Comparison of ENCODE assay signal across 8 cellular contexts in genomic region chr16:77722315-77723107, GRCh38. TPM values are rescaled to one million over a fixed set of nuclear protein-coding genes. Genes with fewer than 3 reads are reported as not detected.
DNase-seq lines count a peak whose midpoint lies in the region; ATAC-seq and TF ChIP-seq lines count a peak whose summit lies in the region.

NUDT7 (plus strand) TSS chr16:77722514; CDS start chr16:77722583, 69 bp downstream.

- peaks cover 18% of the 10 kb centered on the region for H3K4me1 Mint-ChIP-seq in CD14-positive monocyte

- peaks cover 0 to 4% (median 2%) of the 10 kb centered on the region in 4 donors for H3K36me3 ChIP-seq in right lobe of liver

- no peak for TF ChIP-seq CTCF in CD14-positive monocyte (IDR thresholded peaks at IDR 0.05)
- TF ChIP-seq CTCF in right lobe of liver (IDR thresholded peaks at IDR 0.05), result peak in 3 of 4 donors; percentile 14 to 36 (median 21)

- ATAC-seq in GM19324 (IDR thresholded peaks at IDR 0.05; ENCODE audit: low FRiP score, unreplicated experiment), result peak; percentile 87
- peak; percentile 82 for ATAC-seq in HG03460 (IDR thresholded peaks at IDR 0.05; ENCODE audit: unreplicated experiment)
- peak; percentile 94 to 97 (median 95) for ATAC-seq in right lobe of liver

- peak within 1 kb of the TSS; percentile 88 to 92 for H3K4me3 Mint-ChIP-seq in CD14-positive monocyte

- H3K27ac Mint-ChIP-seq in CD14-positive monocyte, result peak within 1 kb of the TSS; percentile 78 to 88 (median 83)

- peaks cover 3 to 16% (median 11%) of the 10 kb centered on the region in 7 donors for H3K9me3 Mint-ChIP-seq in CD14-positive monocyte

- peaks cover 0 to 24% of the 10 kb centered on the region in 2 donors for H3K36me3 Mint-ChIP-seq in CD14-positive monocyte

- WGBS in right lobe of liver (ENCODE audit: insufficient coverage, low coverage, low lambda C conversion rate, missing lambda C conversion rate), result 2% methylated on average over 28 of the region's 55 CpGs

- no peaks in the 10 kb centered on the region for H3K9me3 ChIP-seq in right lobe of liver

- no peaks in the 10 kb centered on the region for H3K27me3 ChIP-seq in right lobe of liver

- TF ChIP-seq POLR2A in right lobe of liver (IDR thresholded peaks at IDR 0.05), result peak; percentile 92

- intact Hi-C loops in CD14-positive monocyte (cut with micrococcal nuclease) (loop anchor here in 1 of 2 donors (10.0 kb wide), 1 partner anchor 528 kb away; the partner anchor contains the start of genes MON1B and SYCE1L), right lobe of liver (cut with DNase I) (no loop called here)

- DNase-seq in CD14-positive monocyte (ENCODE audit: low spot score) (peak; percentile 97), NCI-H524 treated with DMSO at 0.1 percent for 48 hours (lab: John Stamatoyannopoulos, UW) (peak; percentile 82), dermis microvascular lymphatic vessel endothelial cell (ENCODE audit: low read depth in 2 of 2) (peak; percentile 80 to 96), right lobe of liver (peak; percentile 100)
- peak; percentile 97 to 98 for DNase-seq in activated CD4-positive, alpha-beta T cell treated with anti-CD3 and anti-CD28 coated beads, Interleukin-2, amount 50 U/mL, for 4 hours
- DNase-seq in stimulated activated CD4-positive, alpha-beta T cell treated with anti-CD3 and anti-CD28 coated beads, Interleukin-4, amount 100 ng/mL, for 24 hours, result peak; percentile 99

- H3K4me3 ChIP-seq in right lobe of liver, result peak within 1 kb of the TSS; percentile 63 to 81 (median 69)

- H3K4me1 ChIP-seq in right lobe of liver, result peaks cover 0 to 18% (median 0%) of the 10 kb centered on the region in 4 donors

- peak within 1 kb of the TSS; percentile 96 to 100 (median 99) for H3K27ac ChIP-seq in right lobe of liver

- H3K27me3 Mint-ChIP-seq in CD14-positive monocyte (ENCODE audit: low read depth in 3 of 3), result peaks cover 0 to 8% (median 8%) of the 10 kb centered on the region in 3 donors

RNA-seq across cellular contexts. Expression of gene NUDT7, which starts in this region (rescaled TPM):
- 1 to 10 TPM; 4.2 to 6.1 TPM for polyA plus RNA-seq in CD14-positive monocyte
- total RNA-seq in dermis microvascular lymphatic vessel endothelial cell, result 5.4 and 6.8 TPM in 2 replicates
- 10 to 100 TPM; 24.6 to 35.0 (median 29.5) TPM for total RNA-seq in right lobe of liver

Comparison
In these comparisons a context has a peak if more than half of its experiments do, and no peak if none do; other contexts are left out.
1. Peak in every context shown above with its lines: DNase-seq, ATAC-seq, H3K4me3 ChIP-seq and H3K27ac ChIP-seq.